Comparison of ENCODE assay signal across 2 cellular contexts in genomic region chr6:13423292-13423691, GRCh38.
A peak's percentile ranks its signal among the peaks of the same experiment; 100 is the strongest.
TF ChIP-seq lines count a peak whose summit lies in the region.

No MANE protein-coding gene starts in this region.

TF ChIP-seq in Ishikawa, 13 proteins besides CTCF, POLR2A, EP300 and RAD21 (continued from another document):
- TF ChIP-seq MAX (IDR thresholded peaks at IDR 0.05), result peak; percentile 31; the same call in 1 of the 2 replicates
- TF ChIP-seq REST (IDR thresholded peaks at IDR 0.05; ENCODE audit: low read depth), result no peak

TF ChIP-seq in H1, 55 proteins besides CTCF, POLR2A, EP300 and RAD21 (continued from another document):
- no peak for TF ChIP-seq E2F6 (IDR thresholded peaks at IDR 0.05)
- no peak for TF ChIP-seq JUN (IDR thresholded peaks at IDR 0.05; ENCODE audit: low read depth, low read length)
- no peak for TF ChIP-seq BACH1 (IDR thresholded peaks at IDR 0.05; ENCODE audit: low read length)
- no peak for TF ChIP-seq HDAC6 (IDR thresholded peaks at IDR 0.05; ENCODE audit: low read depth, low read length)
- TF ChIP-seq SIRT6 (IDR thresholded peaks at IDR 0.05; ENCODE audit: low read length), result no peak
- TF ChIP-seq, protein P1, sequence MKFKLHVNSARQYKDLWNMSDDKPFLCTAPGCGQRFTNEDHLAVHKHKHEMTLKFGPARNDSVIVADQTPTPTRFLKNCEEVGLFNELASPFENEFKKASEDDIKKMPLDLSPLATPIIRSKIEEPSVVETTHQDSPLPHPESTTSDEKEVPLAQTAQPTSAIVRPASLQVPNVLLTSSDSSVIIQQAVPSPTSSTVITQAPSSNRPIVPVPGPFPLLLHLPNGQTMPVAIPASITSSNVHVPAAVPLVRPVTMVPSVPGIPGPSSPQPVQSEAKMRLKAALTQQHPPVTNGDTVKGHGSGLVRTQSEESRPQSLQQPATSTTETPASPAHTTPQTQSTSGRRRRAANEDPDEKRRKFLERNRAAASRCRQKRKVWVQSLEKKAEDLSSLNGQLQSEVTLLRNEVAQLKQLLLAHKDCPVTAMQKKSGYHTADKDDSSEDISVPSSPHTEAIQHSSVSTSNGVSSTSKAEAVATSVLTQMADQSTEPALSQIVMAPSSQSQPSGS (IDR thresholded peaks at IDR 0.05; ENCODE audit: low read length), result no peak
- TF ChIP-seq NANOG (IDR thresholded peaks at IDR 0.05; ENCODE audit: insufficient read depth, low read depth, low read length, poor library complexity, severe bottlenecking), result no peak
- no peak for TF ChIP-seq SAP30 (IDR thresholded peaks at IDR 0.05; ENCODE audit: insufficient read depth, insufficient replicate concordance, low read length)
- TF ChIP-seq SIN3A (conservative IDR thresholded peaks at IDR 0.05 in 1 of 2, IDR thresholded peaks at IDR 0.05 in 1 of 2; ENCODE audit: low read depth in 1 of 2, low read length in 2 of 2), result no peak
- no peak for TF ChIP-seq GTF2F1 (IDR thresholded peaks at IDR 0.05; ENCODE audit: borderline replicate concordance, low read depth, low read length)
- TF ChIP-seq EGR1 (IDR thresholded peaks at IDR 0.05; ENCODE audit: borderline replicate concordance, low read depth, low read length), result no peak
- TF ChIP-seq SP2 (IDR thresholded peaks at IDR 0.05; ENCODE audit: low read length), result no peak
- no peak for TF ChIP-seq RNF2 (IDR thresholded peaks at IDR 0.05; ENCODE audit: borderline replicate concordance, low read depth, low read length, missing control alignments, poor library complexity, severe bottlenecking)
- TF ChIP-seq SRF (IDR thresholded peaks at IDR 0.05; ENCODE audit: low read depth, low read length), result no peak
- TF ChIP-seq PHF8 (conservative IDR thresholded peaks at IDR 0.05; ENCODE audit: low read depth, low read length), result no peak
- TF ChIP-seq CREB1 (IDR thresholded peaks at IDR 0.05), result no peak
